12 cellular contexts compared by ENCODE assay signal in genomic region chr3:32796384-32796975, GRCh38. TPM values are rescaled to one million over a fixed set of nuclear protein-coding genes. Genes with fewer than 3 reads are reported as not detected.
DNase-seq lines count a peak whose midpoint lies in the region; ATAC-seq, FAIRE-seq and TF ChIP-seq lines count a peak whose summit lies in the region.
"Not testable (repeated sequence)": the region's sequence is repeated elsewhere in the genome, so short reads cannot be mapped to it uniquely, and the experiment has no call there.
"Had no signal": no experiment of that assay in that cellular context is flagged by ENCODE, and none has a peak within 500 bp of the region (broad histone marks: within the 10 kb centered on the region; RNA-seq: fewer than 3 reads in every experiment).

No MANE protein-coding gene starts in this region.

- H3K27me3 Mint-ChIP-seq in Caco-2 (ENCODE audit: insufficient read depth, unreplicated experiment); GM23338 (ENCODE audit: insufficient read depth, low read depth, poor library complexity); neural crest cell (ENCODE audit: low read depth); type B pancreatic cell: not testable (repeated sequence)

- 5% methylated on average over 11 of the region's 11 CpGs for WGBS in K562 (ENCODE audit: insufficient coverage, low coverage, missing lambda C conversion rate)
- 60% methylated on average over 11 of the region's 11 CpGs for WGBS in hepatocyte (ENCODE audit: low lambda C conversion rate, missing lambda C conversion rate)

- peak overlapping the region; percentile 32; the same call in 1 of the 2 replicates for H3K27ac ChIP-seq in GM23338 (ENCODE audit: low read depth)
- H3K27ac ChIP-seq in K562 (ENCODE audit: extremely low read depth, low read depth, low read length), result not testable (repeated sequence)
- H3K27ac ChIP-seq in hepatocyte, result peak overlapping the region; percentile 94

- not testable (repeated sequence) for H3K9me3 ChIP-seq in Caco-2; NT2/D1 (ENCODE audit: insufficient read depth, low read length); K562 (replicated peaks; ENCODE audit: control insufficient read depth, insufficient read depth, low read depth, low read length); hepatocyte (ENCODE audit: low read depth)

- H3K36me3 ChIP-seq in Caco-2 (ENCODE audit: control insufficient read depth, insufficient read depth, low read length); GM23338 (ENCODE audit: insufficient read depth); NT2/D1 (ENCODE audit: insufficient read depth, insufficient read length, low read length); K562 (ENCODE audit: control insufficient read depth, insufficient read depth, low read length); hepatocyte (replicated peaks; ENCODE audit: insufficient read depth, low read depth): not testable (repeated sequence)

- not testable (repeated sequence) for H3F3A ChIP-seq in GM23338 (replicated peaks; ENCODE audit: low read depth)

- not testable (repeated sequence) for ATAC-seq in GM23338, K562

- H3K4me1 Mint-ChIP-seq in Caco-2 (ENCODE audit: low read depth, unreplicated experiment) (peaks cover 44% of the 10 kb centered on the region), GM23338 (peaks cover 33% of the 10 kb centered on the region), neural crest cell (peaks cover 17% of the 10 kb centered on the region), type B pancreatic cell (ENCODE audit: unreplicated experiment) (peaks cover 22% of the 10 kb centered on the region)

- not testable (repeated sequence) for TF ChIP-seq EP300 in K562 (IDR thresholded peaks at IDR 0.05; ENCODE audit: low read length)

- not testable (repeated sequence) for H3K4me2 ChIP-seq in GM23338; K562 (ENCODE audit: insufficient read depth, low read length)
- H3K4me2 ChIP-seq in hepatocyte, result peak overlapping the region; percentile 13

- TF ChIP-seq POLR2A in K562 (conservative IDR thresholded peaks at IDR 0.05), result not testable (repeated sequence)

- peaks cover 38% of the 10 kb centered on the region for H3K4me1 ChIP-seq in Caco-2
- peaks cover 12% of the 10 kb centered on the region for H3K4me1 ChIP-seq in GM23338 (ENCODE audit: insufficient read depth)
- not testable (repeated sequence) for H3K4me1 ChIP-seq in NT2/D1 (ENCODE audit: insufficient read depth, insufficient read length); K562 (replicated peaks in 1 of 2; ENCODE audit: control insufficient read depth in 2 of 2, insufficient read depth in 2 of 2, low read length in 2 of 2)
- peaks cover 21% of the 10 kb centered on the region for H3K4me1 ChIP-seq in hepatocyte (ENCODE audit: insufficient read depth)

- peak overlapping the region; percentile 79 for H3K27ac Mint-ChIP-seq in Caco-2 (ENCODE audit: unreplicated experiment)
- not testable (repeated sequence) for H3K27ac Mint-ChIP-seq in GM23338
- H3K27ac Mint-ChIP-seq in neural crest cell (ENCODE audit: unreplicated experiment), result peak overlapping the region; percentile 85
- peak overlapping the region; percentile 69 for H3K27ac Mint-ChIP-seq in type B pancreatic cell

- peak overlapping the region; percentile 19 for H3K4me3 Mint-ChIP-seq in Caco-2 (ENCODE audit: unreplicated experiment)
- H3K4me3 Mint-ChIP-seq in GM23338, neural crest cell, type B pancreatic cell: not testable (repeated sequence)

- in situ Hi-C loops in K562 (cut with MboI), result not testable (repeated sequence)

- H3K79me2 ChIP-seq in GM23338 (replicated peaks; ENCODE audit: insufficient read depth); K562 (ENCODE audit: control insufficient read depth, insufficient read depth, low read length); hepatocyte: not testable (repeated sequence)

- H2AFZ ChIP-seq in GM23338, hepatocyte: not testable (repeated sequence)
- 0 out of 2 replicates have a peak overlapping the region, but pooled peaks have one; percentile 18 for H2AFZ ChIP-seq in K562 (ENCODE audit: low read depth, low read length)

- intact Hi-C loops in Caco-2 (cut with micrococcal nuclease; ENCODE audit: unreplicated experiment); K562 (cut with micrococcal nuclease): not testable (repeated sequence)

- H3K9ac ChIP-seq in NT2/D1 (ENCODE audit: insufficient read length, low read depth); K562 (ENCODE audit: insufficient read depth in 1 of 2, low read depth in 2 of 2, low read length in 2 of 2): not testable (repeated sequence)

- TF ChIP-seq RAD21 in K562 (CRISPR knock-in tag; conservative IDR thresholded peaks at IDR 0.05 in 1 of 2, IDR thresholded peaks at IDR 0.05 in 1 of 2), result not testable (repeated sequence)

- POLR2A ChIA-PET in Caco-2 (lab: Charles Lee), result not testable (repeated sequence)
- POLR2A ChIA-PET in K562 (lab: Yijun Ruan, JAX), result interaction anchor here (0.7 kb wide), 1 partner anchor 9 kb away, joined by 3 read pairs; no protein-coding TSS in a partner anchor

- H3K4me3 ChIP-seq in Caco-2 (ENCODE audit: low read depth, low read length); GM23338; K562; hepatocyte: not testable (repeated sequence)
- peak overlapping the region; percentile 29 for H3K4me3 ChIP-seq in NT2/D1 (ENCODE audit: insufficient read length, low read depth)

- H3K9me2 ChIP-seq in GM23338 (ENCODE audit: insufficient read depth); hepatocyte (replicated peaks; ENCODE audit: insufficient read depth): not testable (repeated sequence)

- H3K36me3 Mint-ChIP-seq in Caco-2 (ENCODE audit: insufficient read depth, unreplicated experiment) (peaks cover 18% of the 10 kb centered on the region), GM23338 (ENCODE audit: low read depth) (peaks cover 32% of the 10 kb centered on the region)
- H3K36me3 Mint-ChIP-seq in neural crest cell (ENCODE audit: low read depth); type B pancreatic cell: not testable (repeated sequence)

- not testable (repeated sequence) for H3K9me1 ChIP-seq in K562 (ENCODE audit: control insufficient read depth, insufficient read depth, low read length)

- BruUV-seq in Caco-2 (replicated peaks; lab: Mats Ljungman, UMichigan); K562 (replicated peaks; lab: Mats Ljungman, UMichigan): not testable (repeated sequence)

- not testable (repeated sequence) for TF ChIP-seq CTCF in Caco-2 (IDR thresholded peaks at IDR 0.05; ENCODE audit: insufficient read depth in 1 of 2, low read depth in 1 of 2, low read length in 1 of 2, severe bottlenecking in 1 of 2, unreplicated experiment in 1 of 2); GM23338 (conservative IDR thresholded peaks at IDR 0.05; ENCODE audit: low read depth in 2 of 2); K562 (IDR thresholded peaks at IDR 0.05 in 2 of 3, conservative IDR thresholded peaks at IDR 0.05 in 1 of 3; ENCODE audit: insufficient read depth in 2 of 3, low read depth in 1 of 3, low read length in 3 of 3); hepatocyte (IDR thresholded peaks at IDR 0.05; ENCODE audit: poor library complexity); neural crest cell (conservative IDR thresholded peaks at IDR 0.05); type B pancreatic cell (conservative IDR thresholded peaks at IDR 0.05)

- CTCF ChIA-PET in Caco-2 (lab: Charles Lee); K562 (lab: Yijun Ruan, JAX; ENCODE audit: low intra/inter-chr PET ratio): not testable (repeated sequence)

- not testable (repeated sequence) for FAIRE-seq in K562 (lab: Jason Lieb, UNC)

- not testable (repeated sequence) for H3K9me3 Mint-ChIP-seq in Caco-2 (ENCODE audit: unreplicated experiment); neural crest cell; type B pancreatic cell
- peaks cover 14% of the 10 kb centered on the region for H3K9me3 Mint-ChIP-seq in GM23338

- H3K27me3 ChIP-seq in Caco-2 (replicated peaks; ENCODE audit: control insufficient read depth, insufficient read depth, low read length); GM23338 (ENCODE audit: insufficient read depth); NT2/D1 (ENCODE audit: insufficient read depth, insufficient read length); hepatocyte: not testable (repeated sequence)
- peaks cover 34 to 45% of the 10 kb centered on the region in 2 experiments; a peak in 4 of 5 replicates for H3K27me3 ChIP-seq in K562 (ENCODE audit: control insufficient read depth in 2 of 2, insufficient read depth in 2 of 2, low read length in 2 of 2)

- not testable (repeated sequence) for H4K20me1 ChIP-seq in GM23338 (replicated peaks; ENCODE audit: insufficient read depth); K562 (replicated peaks; ENCODE audit: control insufficient read depth, insufficient read depth, low read length); hepatocyte (ENCODE audit: insufficient read depth, poor library complexity, severe bottlenecking)

- DNase-seq in Caco-2; GM23338 (ENCODE audit: low spot score); NT2/D1 (ENCODE audit: low read depth, low spot score); K562 (ENCODE audit: extremely low read depth in 1 of 4, low spot score in 3 of 4); hepatocyte (ENCODE audit: low spot score); neural crest cell (ENCODE audit: low read depth, low spot score); type B pancreatic cell (ENCODE audit: extremely low spot score, unreplicated experiment): not testable (repeated sequence)

RNA-seq across cellular contexts. Expression of gene TRIM71, which starts 21.3 kb away (rescaled TPM):
- total RNA-seq in Caco-2 (2022) (67.5 and 68.4 TPM in 2 replicates), K562 (2014; rRNA removed) (not detected in 2 replicates), K562 (2014; rRNA removed; fragmentation: Illumina TruSeq; extraction: Trizol) (not detected in 2 replicates), K562 (2015; rRNA removed; fragmentation: Illumina TruSeq; extraction: Trizol) (not detected in 2 replicates), K562 (2021) (0.11 and 0.18 TPM in 2 replicates), hepatocyte (11.5 and 14.5 TPM in 2 replicates), neural crest cell (92.4 and 95.2 TPM in 2 replicates), type B pancreatic cell (ENCODE audit: low replicate concordance) (11.2 and 26.5 TPM in 2 replicates)
- 318 and 346 TPM in 2 replicates for total RNA-seq in GM23338 (2014; rRNA removed; shearing (Covaris generic))
- polyA plus RNA-seq in GM23338 (2016; fragmentation: Nextera tagmentation; extraction: Ambion mirVana) (71.2 and 71.5 TPM in 2 replicates), K562 (2011; rRNA removed) (0.01 and 0.04 TPM in 2 replicates), K562 (2014; fragmentation: Illumina TruSeq; extraction: Trizol) (not detected in 2 replicates), K562 (2014; fragmentation: Nextera tagmentation; extraction: Ambion mirVana) (not detected), K562 (2014; rRNA removed) (not detected in 2 replicates), hepatocyte (1.9 and 2.5 TPM in 2 replicates)
- total RNA-seq in K562 (2011; cell fraction: chromatin; rRNA removed; ENCODE audit: low replicate concordance), result 0.09 TPM in 1 of 2 replicates, not detected in the other
- total RNA-seq in K562 (2011; cell fraction: nucleolus; rRNA removed), result under 0.01 TPM in 1 of 2 replicates, not detected in the other
- 0.08 TPM in 1 of 2 replicates, not detected in the other for total RNA-seq in K562 (2011; cell fraction: nucleoplasm; rRNA removed)
- polyA plus RNA-seq in K562 (2011; cell fraction: cytosol; rRNA removed), result 0.03 TPM in 1 of 2 replicates, not detected in the other
- 0.04 TPM in 1 of 2 replicates, not detected in the other for polyA plus RNA-seq in K562 (2011; cell fraction: nucleus; rRNA removed)
- polyA plus RNA-seq in K562 (2012), result 0.01 TPM in 1 of 2 replicates, not detected in the other
- 0.03 and 0.14 TPM in 2 replicates for polyA minus RNA-seq in K562 (2011; rRNA and poly(A)+ RNA removed)
- 0.36 TPM in 1 of 2 replicates, not detected in the other for polyA minus RNA-seq in K562 (2011; cell fraction: cytosol; rRNA and poly(A)+ RNA removed)
- polyA minus RNA-seq in K562 (2011; cell fraction: nucleus; rRNA and poly(A)+ RNA removed), result 0.13 TPM in 1 of 2 replicates, not detected in the other
- total RNA-seq: Daoy, HFFc6, HT1080 had no signal
- polyA plus RNA-seq: BJ, IgD-negative memory B cell had no signal

Comparison
In these comparisons a context has a peak if more than half of its experiments do, and no peak if none do; other contexts are left out.
1. RNA of gene TRIM71, which starts 21.3 kb away (total RNA-seq): 318 to 346 TPM in GM23338, 92.4 to 95.2 TPM in neural crest cell, 67.5 to 68.4 TPM in Caco-2, 11.2 to 26.5 TPM in type B pancreatic cell and 11.5 to 14.5 TPM in hepatocyte; under 0.01 to 0.18 TPM in K562; every median in the first group is over 10 times any median in the second.